ENCODE assay signal across 1 cellular context in the genomic region with DNA sequence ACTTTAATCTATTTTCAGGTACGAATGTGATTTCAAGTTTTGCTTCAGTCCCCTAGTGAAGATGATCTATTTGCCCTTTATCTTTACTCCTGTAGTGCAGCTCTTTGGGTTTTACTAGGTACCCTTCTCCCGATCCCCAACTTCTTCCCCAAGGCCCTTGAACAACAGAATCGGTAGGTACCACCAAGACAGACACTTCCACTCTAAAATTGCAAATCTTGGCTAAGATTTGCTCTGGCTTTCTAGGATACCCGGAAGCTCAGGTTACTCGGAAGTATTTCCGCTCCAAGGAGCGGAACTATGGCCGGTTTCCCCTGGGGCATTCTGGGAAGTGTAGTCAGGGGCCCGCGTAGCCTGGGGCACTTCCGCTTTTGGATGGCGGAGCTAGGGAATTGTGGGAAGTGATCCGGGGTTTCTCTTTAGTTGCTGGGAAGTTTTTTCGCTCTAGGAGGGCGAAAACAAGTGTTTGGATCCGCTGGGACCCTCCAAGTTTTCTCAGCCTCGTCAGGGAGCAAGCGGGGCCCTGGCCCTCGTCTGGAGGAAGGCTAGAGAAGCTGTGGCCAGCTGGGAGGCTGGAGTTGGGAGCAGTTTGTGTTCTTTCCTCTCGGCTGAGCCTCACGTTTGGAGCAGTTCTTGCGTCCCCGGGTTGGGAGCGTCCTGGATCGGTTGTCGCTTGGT.
A peak's percentile ranks its signal among the peaks of the same experiment; 100 is the strongest.
TF ChIP-seq lines count a peak whose summit lies in the region.

No MANE protein-coding gene starts in this region.

TF ChIP-seq in GM12878, 131 proteins besides CTCF, POLR2A, EP300 and RAD21 (continued from another document):
- TF ChIP-seq, protein P1, sequence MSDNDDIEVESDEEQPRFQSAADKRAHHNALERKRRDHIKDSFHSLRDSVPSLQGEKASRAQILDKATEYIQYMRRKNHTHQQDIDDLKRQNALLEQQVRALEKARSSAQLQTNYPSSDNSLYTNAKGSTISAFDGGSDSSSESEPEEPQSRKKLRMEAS (IDR thresholded peaks at IDR 0.05; ENCODE audit: low read depth, low read length) = no peak
- TF ChIP-seq, protein P2, sequence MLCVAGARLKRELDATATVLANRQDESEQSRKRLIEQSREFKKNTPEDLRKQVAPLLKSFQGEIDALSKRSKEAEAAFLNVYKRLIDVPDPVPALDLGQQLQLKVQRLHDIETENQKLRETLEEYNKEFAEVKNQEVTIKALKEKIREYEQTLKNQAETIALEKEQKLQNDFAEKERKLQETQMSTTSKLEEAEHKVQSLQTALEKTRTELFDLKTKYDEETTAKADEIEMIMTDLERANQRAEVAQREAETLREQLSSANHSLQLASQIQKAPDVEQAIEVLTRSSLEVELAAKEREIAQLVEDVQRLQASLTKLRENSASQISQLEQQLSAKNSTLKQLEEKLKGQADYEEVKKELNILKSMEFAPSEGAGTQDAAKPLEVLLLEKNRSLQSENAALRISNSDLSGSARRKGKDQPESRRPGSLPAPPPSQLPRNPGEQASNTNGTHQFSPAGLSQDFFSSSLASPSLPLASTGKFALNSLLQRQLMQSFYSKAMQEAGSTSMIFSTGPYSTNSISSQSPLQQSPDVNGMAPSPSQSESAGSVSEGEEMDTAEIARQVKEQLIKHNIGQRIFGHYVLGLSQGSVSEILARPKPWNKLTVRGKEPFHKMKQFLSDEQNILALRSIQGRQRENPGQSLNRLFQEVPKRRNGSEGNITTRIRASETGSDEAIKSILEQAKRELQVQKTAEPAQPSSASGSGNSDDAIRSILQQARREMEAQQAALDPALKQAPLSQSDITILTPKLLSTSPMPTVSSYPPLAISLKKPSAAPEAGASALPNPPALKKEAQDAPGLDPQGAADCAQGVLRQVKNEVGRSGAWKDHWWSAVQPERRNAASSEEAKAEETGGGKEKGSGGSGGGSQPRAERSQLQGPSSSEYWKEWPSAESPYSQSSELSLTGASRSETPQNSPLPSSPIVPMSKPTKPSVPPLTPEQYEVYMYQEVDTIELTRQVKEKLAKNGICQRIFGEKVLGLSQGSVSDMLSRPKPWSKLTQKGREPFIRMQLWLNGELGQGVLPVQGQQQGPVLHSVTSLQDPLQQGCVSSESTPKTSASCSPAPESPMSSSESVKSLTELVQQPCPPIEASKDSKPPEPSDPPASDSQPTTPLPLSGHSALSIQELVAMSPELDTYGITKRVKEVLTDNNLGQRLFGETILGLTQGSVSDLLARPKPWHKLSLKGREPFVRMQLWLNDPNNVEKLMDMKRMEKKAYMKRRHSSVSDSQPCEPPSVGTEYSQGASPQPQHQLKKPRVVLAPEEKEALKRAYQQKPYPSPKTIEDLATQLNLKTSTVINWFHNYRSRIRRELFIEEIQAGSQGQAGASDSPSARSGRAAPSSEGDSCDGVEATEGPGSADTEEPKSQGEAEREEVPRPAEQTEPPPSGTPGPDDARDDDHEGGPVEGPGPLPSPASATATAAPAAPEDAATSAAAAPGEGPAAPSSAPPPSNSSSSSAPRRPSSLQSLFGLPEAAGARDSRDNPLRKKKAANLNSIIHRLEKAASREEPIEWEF (IDR thresholded peaks at IDR 0.05; ENCODE audit: insufficient replicate concordance, low read depth, low read length) = no peak
- TF ChIP-seq, protein P3, sequence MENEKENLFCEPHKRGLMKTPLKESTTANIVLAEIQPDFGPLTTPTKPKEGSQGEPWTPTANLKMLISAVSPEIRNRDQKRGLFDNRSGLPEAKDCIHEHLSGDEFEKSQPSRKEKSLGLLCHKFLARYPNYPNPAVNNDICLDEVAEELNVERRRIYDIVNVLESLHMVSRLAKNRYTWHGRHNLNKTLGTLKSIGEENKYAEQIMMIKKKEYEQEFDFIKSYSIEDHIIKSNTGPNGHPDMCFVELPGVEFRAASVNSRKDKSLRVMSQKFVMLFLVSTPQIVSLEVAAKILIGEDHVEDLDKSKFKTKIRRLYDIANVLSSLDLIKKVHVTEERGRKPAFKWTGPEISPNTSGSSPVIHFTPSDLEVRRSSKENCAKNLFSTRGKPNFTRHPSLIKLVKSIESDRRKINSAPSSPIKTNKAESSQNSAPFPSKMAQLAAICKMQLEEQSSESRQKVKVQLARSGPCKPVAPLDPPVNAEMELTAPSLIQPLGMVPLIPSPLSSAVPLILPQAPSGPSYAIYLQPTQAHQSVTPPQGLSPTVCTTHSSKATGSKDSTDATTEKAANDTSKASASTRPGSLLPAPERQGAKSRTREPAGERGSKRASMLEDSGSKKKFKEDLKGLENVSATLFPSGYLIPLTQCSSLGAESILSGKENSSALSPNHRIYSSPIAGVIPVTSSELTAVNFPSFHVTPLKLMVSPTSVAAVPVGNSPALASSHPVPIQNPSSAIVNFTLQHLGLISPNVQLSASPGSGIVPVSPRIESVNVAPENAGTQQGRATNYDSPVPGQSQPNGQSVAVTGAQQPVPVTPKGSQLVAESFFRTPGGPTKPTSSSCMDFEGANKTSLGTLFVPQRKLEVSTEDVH (IDR thresholded peaks at IDR 0.05; ENCODE audit: low read depth, partially characterized antibody) = peak; percentile 88
- TF ChIP-seq, protein P4, sequence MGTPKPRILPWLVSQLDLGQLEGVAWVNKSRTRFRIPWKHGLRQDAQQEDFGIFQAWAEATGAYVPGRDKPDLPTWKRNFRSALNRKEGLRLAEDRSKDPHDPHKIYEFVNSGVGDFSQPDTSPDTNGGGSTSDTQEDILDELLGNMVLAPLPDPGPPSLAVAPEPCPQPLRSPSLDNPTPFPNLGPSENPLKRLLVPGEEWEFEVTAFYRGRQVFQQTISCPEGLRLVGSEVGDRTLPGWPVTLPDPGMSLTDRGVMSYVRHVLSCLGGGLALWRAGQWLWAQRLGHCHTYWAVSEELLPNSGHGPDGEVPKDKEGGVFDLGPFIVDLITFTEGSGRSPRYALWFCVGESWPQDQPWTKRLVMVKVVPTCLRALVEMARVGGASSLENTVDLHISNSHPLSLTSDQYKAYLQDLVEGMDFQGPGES (IDR thresholded peaks at IDR 0.05) = no peak
- TF ChIP-seq MEF2B (IDR thresholded peaks at IDR 0.05; ENCODE audit: partially characterized antibody, poor library complexity, severe bottlenecking) = no peak
- no peak for TF ChIP-seq IRF4 (IDR thresholded peaks at IDR 0.05; ENCODE audit: low read depth, low read length)
- TF ChIP-seq KLF5 (IDR thresholded peaks at IDR 0.05; ENCODE audit: partially characterized antibody) = peak; percentile 87
- no peak for TF ChIP-seq FOS (IDR thresholded peaks at IDR 0.05; ENCODE audit: borderline replicate concordance, extremely low read depth, insufficient read length)
- no peak for TF ChIP-seq NRF1 (conservative IDR thresholded peaks at IDR 0.05; ENCODE audit: low read depth, low read length)
- TF ChIP-seq RB1 (IDR thresholded peaks at IDR 0.05; ENCODE audit: borderline replicate concordance) = no peak
- no peak for TF ChIP-seq SMAD5 (IDR thresholded peaks at IDR 0.05; ENCODE audit: low read depth)
- no peak for TF ChIP-seq ASH2L (IDR thresholded peaks at IDR 0.05; ENCODE audit: borderline replicate concordance, low read depth)
